In genomic region chr18:35130236-35130635, GRCh38 we compare ENCODE assay signal across 32 cellular contexts.
DNase-seq lines count a peak whose midpoint lies in the region; ATAC-seq, FAIRE-seq and TF ChIP-seq lines count a peak whose summit lies in the region.
"Had no signal": no experiment of that assay in that cellular context is flagged by ENCODE, and none has a peak within 500 bp of the region (broad histone marks: within the 10 kb centered on the region; RNA-seq: fewer than 3 reads in every experiment).

No MANE protein-coding gene starts in this region.

- H2BK20ac ChIP-seq in H1 (ENCODE audit: low read length), result no peak overlapping the region

- H3K4me1 ChIP-seq in left ventricle myocardium inferior (peaks cover 68% of the 10 kb centered on the region), heart right ventricle (peaks cover 9 to 46% (median 34%) of the 10 kb centered on the region in 9 donors), H1 (replicated peaks in 1 of 4; ENCODE audit: control insufficient read depth in 3 of 4, insufficient read depth in 4 of 4, low read length in 3 of 4) (no peaks in the 10 kb centered on the region), mucosa of descending colon (ENCODE audit: low read depth) (no peaks in the 10 kb centered on the region)
- H3K4me1 ChIP-seq: A549, Caco-2, foreskin keratinocyte, neural progenitor cell had no signal

- no peak overlapping the region for H3K4me3 ChIP-seq in left ventricle myocardium inferior
- no peak overlapping the region for H3K4me3 ChIP-seq in heart right ventricle
- no peak overlapping the region for H3K4me3 ChIP-seq in H1 (ENCODE audit: extremely low read depth in 1 of 4, insufficient read depth in 2 of 4, low read depth in 3 of 4, low read length in 4 of 4)
- no peak overlapping the region for H3K4me3 ChIP-seq in mucosa of descending colon
- H3K4me3 ChIP-seq: A549, neural progenitor cell had no signal

- H2BK15ac ChIP-seq in H1 (ENCODE audit: low read length), result no peak overlapping the region

- peaks cover 0 to 2% of the 10 kb centered on the region in 2 experiments for H4K20me1 ChIP-seq in H1 (replicated peaks in 1 of 2; ENCODE audit: control insufficient read depth in 1 of 2, insufficient read depth in 2 of 2, low read length in 2 of 2)

- H2BK5ac ChIP-seq in H1 (ENCODE audit: low read depth, low read length), result no peak overlapping the region

- no peak overlapping the region for H2AK5ac ChIP-seq in H1 (ENCODE audit: low read depth, low read length)

- ATAC-seq in heart right ventricle, result no peak
- no peak for ATAC-seq in mucosa of descending colon
- ATAC-seq: A549, foreskin keratinocyte, Right ventricle myocardium inferior, WTC11 had no signal

- no peak overlapping the region for H2BK12ac ChIP-seq in H1 (ENCODE audit: low read depth, low read length)

- TF ChIP-seq POLR2A in H1 (IDR thresholded peaks at IDR 0.05; ENCODE audit: control extremely low read depth in 1 of 2, low read depth in 2 of 2, low read length in 2 of 2), result no peak

- POLR2A ChIA-PET in H1 (lab: Charles Lee; ENCODE audit: partially characterized antibody), result interaction anchor here (0.6 kb wide), 1 partner anchor 7 kb away, joined by 3 read pairs; no protein-coding TSS in a partner anchor

- H4K8ac ChIP-seq in H1 (ENCODE audit: extremely low read depth, insufficient read depth, low read length), result no peak overlapping the region

- no peak overlapping the region for H3K4me2 ChIP-seq in H1 (ENCODE audit: insufficient read depth in 1 of 2, low read depth in 2 of 2, low read length in 2 of 2)
- H3K4me2 ChIP-seq: A549, neural progenitor cell had no signal

- no peak for TF ChIP-seq EP300 in H1 (IDR thresholded peaks at IDR 0.05; ENCODE audit: borderline replicate concordance in 1 of 2, low read depth in 2 of 2, low read length in 2 of 2)

- H3K23me2 ChIP-seq in H1 (ENCODE audit: low read depth, low read length), result no peaks in the 10 kb centered on the region

- H3K9me3 ChIP-seq in left ventricle myocardium inferior (replicated peaks) (no peaks in the 10 kb centered on the region), heart right ventricle (no peaks in the 10 kb centered on the region), H1 (ENCODE audit: insufficient read depth in 2 of 2, low read depth in 1 of 2, low read length in 1 of 2) (no peaks in the 10 kb centered on the region), mucosa of descending colon (no peaks in the 10 kb centered on the region)
- H3K9me3 ChIP-seq: A549, Caco-2 had no signal

- H3K18ac ChIP-seq in H1 (ENCODE audit: extremely low read depth, low read length), result no peak overlapping the region

- H3K56ac ChIP-seq in H1 (replicated peaks; ENCODE audit: insufficient read length, low read depth, low read length), result no peak overlapping the region

- no peaks in the 10 kb centered on the region for H3K27me3 ChIP-seq in left ventricle myocardium inferior (ENCODE audit: low read depth)
- no peaks in the 10 kb centered on the region for H3K27me3 ChIP-seq in heart right ventricle
- no peaks in the 10 kb centered on the region for H3K27me3 ChIP-seq in H1 (replicated peaks in 1 of 4; ENCODE audit: control insufficient read depth in 3 of 4, extremely low read depth in 1 of 4, insufficient read depth in 3 of 4, low read length in 3 of 4)
- H3K27me3 ChIP-seq: foreskin keratinocyte, neural progenitor cell had no signal

- no peak overlapping the region for H2AFZ ChIP-seq in H1 (ENCODE audit: low read length)
- H2AFZ ChIP-seq: neural progenitor cell had no signal

- no peak for FAIRE-seq in H1 (lab: Jason Lieb, UNC)
- FAIRE-seq: A549, GM12891, islet of Langerhans had no signal

- no peak overlapping the region for H3K4ac ChIP-seq in H1 (replicated peaks; ENCODE audit: insufficient read length, low read depth, low read length)

- H3K9ac ChIP-seq in H1 (replicated peaks in 1 of 4; ENCODE audit: extremely low read depth in 1 of 4, low read depth in 3 of 4, low read length in 3 of 4), result no peak overlapping the region
- H3K9ac ChIP-seq: neural progenitor cell had no signal

- no peak overlapping the region for H4K91ac ChIP-seq in H1 (replicated peaks; ENCODE audit: insufficient read length, low read length)

- H3K23ac ChIP-seq in H1 (ENCODE audit: insufficient read length), result no peak overlapping the region

- no peaks in the 10 kb centered on the region; the same call in 1 of the 2 replicates for H3K79me1 ChIP-seq in H1 (ENCODE audit: low read depth, low read length)

- H3K27ac ChIP-seq in left ventricle myocardium inferior (replicated peaks) (peak overlapping the region; percentile 74), heart right ventricle (no peak overlapping the region), H1 (ENCODE audit: low read depth, low read length) (no peak overlapping the region), substantia nigra (ENCODE audit: low read depth, low read length, poor library complexity, severe bottlenecking) (peak overlapping the region; percentile 33)
- H3K27ac ChIP-seq: A549, foreskin keratinocyte, neural progenitor cell had no signal

- intact Hi-C loops in left ventricle myocardium inferior (cut with micrococcal nuclease) (no loop called here), heart right ventricle (cut with DNase I) (loop anchor here in 4 of 10 donors (5.0 to 10.0 kb wide), 3 partner anchors 48 to 245 kb away; partner anchors contain the start of gene MAPRE2 (in 3 of the 4)), mucosa of descending colon (cut with DNase I, micrococcal nuclease) (no loop called here)

- no peaks in the 10 kb centered on the region for H3K79me2 ChIP-seq in H1 (ENCODE audit: control insufficient read depth in 1 of 2, insufficient read depth in 2 of 2, low read length in 2 of 2)

- no peak for DNase-seq in left ventricle myocardium inferior
- no peak for DNase-seq in heart right ventricle
- peak; percentile 23 for DNase-seq in NCI-H69 (lab: John Stamatoyannopoulos, UW)
- no peak for DNase-seq in H1 (ENCODE audit: low read depth in 1 of 2, low spot score in 2 of 2)
- DNase-seq in substantia nigra (lab: John Stamatoyannopoulos, UW), result no peak
- DNase-seq in mucosa of descending colon, result no peak
- no peak for DNase-seq in 8988T
- DNase-seq in NCI-H748 (lab: John Stamatoyannopoulos, UW; ENCODE audit: unreplicated experiment), result no peak
- DNase-seq: activated CD4-positive, alpha-beta T cell treated with anti-CD3 and anti-CD28 coated beads, Interleukin-2, amount 50 U/mL, for 4 hours; activated effector memory CD4-positive, alpha-beta T cell treated with Interleukin-2 at 50 U/mL for 16 hours; activated naive CD8-positive, alpha-beta T cell treated with anti-CD3 and anti-CD28 coated beads, Interleukin-2, amount 10 ng/mL, durations not matched to agents 7 days and 5 days; Caco-2; DMS79 treated with DMSO at 0.1 percent for 48 hours; effector CD4-positive, alpha-beta T cell; erythroblast; foreskin keratinocyte; H9; hippocampal formation; NCI-H1048; NCI-H1930; NCI-H2227 treated with DMSO at 0.1 percent for 48 hours; NCI-H774; OCI-M1; posterior cingulate gyrus; stimulated activated CD4-positive, alpha-beta T cell treated with anti-CD3 and anti-CD28 coated beads, Interleukin-15, amount 100 ng/mL, for 24 hours; T-helper 9 cell had no signal

- no peak overlapping the region for H2BK120ac ChIP-seq in H1 (replicated peaks; ENCODE audit: low read depth, low read length)

- no peak overlapping the region for H4K5ac ChIP-seq in H1 (ENCODE audit: insufficient read length, low read depth, low read length)

- H3K36me3 ChIP-seq in left ventricle myocardium inferior (peaks cover 66% of the 10 kb centered on the region), heart right ventricle (peaks cover 0 to 86% (median 34%) of the 10 kb centered on the region in 9 donors), H1 (ENCODE audit: control insufficient read depth in 2 of 4, insufficient read depth in 4 of 4, low read length in 3 of 4) (peaks cover 0 to 5% (median 0%) of the 10 kb centered on the region in 4 experiments; a peak in 3 of 8 replicates), mucosa of descending colon (ENCODE audit: low read depth) (no peaks in the 10 kb centered on the region)
- H3K36me3 ChIP-seq: neural progenitor cell had no signal

- peak; percentile 7 to 17; a peak in 2 of 4 replicates for TF ChIP-seq RAD21 in H1 (IDR thresholded peaks at IDR 0.05 in 1 of 2, conservative IDR thresholded peaks at IDR 0.05 in 1 of 2; ENCODE audit: low read depth in 2 of 2, low read length in 2 of 2)

- TF ChIP-seq CTCF in left ventricle myocardium inferior (IDR thresholded peaks at IDR 0.05; ENCODE audit: borderline replicate concordance), result no peak
- TF ChIP-seq CTCF in heart right ventricle (IDR thresholded peaks at IDR 0.05), result no peak
- peak in 2 of 3 experiments; percentile 6 to 9; a peak in 2 of 4 replicates for TF ChIP-seq CTCF in H1 (IDR thresholded peaks at IDR 0.05; ENCODE audit: control extremely low read depth in 1 of 3, insufficient read depth in 1 of 3, low read depth in 1 of 3, low read length in 3 of 3)
- no peak for TF ChIP-seq CTCF in mucosa of descending colon (IDR thresholded peaks at IDR 0.05)

- CTCF ChIA-PET in H1 (lab: Charles Lee; ENCODE audit: partially characterized antibody), result interaction anchor here (0.7 to 4.0 kb wide), 9 partner anchors 11 to 143 kb away, joined by 3 to 29 read pairs (median 5); no protein-coding TSS in a partner anchor

- H3K14ac ChIP-seq in H1 (ENCODE audit: insufficient read length), result no peak overlapping the region

TF ChIP-seq in H1, 55 proteins besides CTCF, POLR2A, EP300 and RAD21 (continues in another document):
- TF ChIP-seq ZNF274 (IDR thresholded peaks at IDR 0.05; ENCODE audit: borderline replicate concordance, extremely low read depth, low read length) (no peak), SP1 (IDR thresholded peaks at IDR 0.05; ENCODE audit: low read depth, low read length) (no peak), MAFK (IDR thresholded peaks at IDR 0.05; ENCODE audit: low read depth, low read length) (no peak), YY1 (IDR thresholded peaks at IDR 0.05; ENCODE audit: low read depth, low read length) (no peak), TCF12 (IDR thresholded peaks at IDR 0.05; ENCODE audit: low read depth, low read length) (no peak), CEBPB (IDR thresholded peaks at IDR 0.05; ENCODE audit: low read depth, low read length) (no peak), RFX5 (IDR thresholded peaks at IDR 0.05; ENCODE audit: borderline replicate concordance, low read depth, low read length) (no peak), SIRT6 (IDR thresholded peaks at IDR 0.05; ENCODE audit: low read length) (no peak), NANOG (IDR thresholded peaks at IDR 0.05; ENCODE audit: insufficient read depth, low read depth, low read length, poor library complexity, severe bottlenecking) (no peak), E2F6 (IDR thresholded peaks at IDR 0.05) (no peak), TBP (IDR thresholded peaks at IDR 0.05; ENCODE audit: low read depth, low read length) (no peak), POU5F1 (IDR thresholded peaks at IDR 0.05; ENCODE audit: low read depth, low read length) (no peak), KDM5A (IDR thresholded peaks at IDR 0.05; ENCODE audit: low read length) (no peak)

Comparison
In these comparisons a context has a peak if more than half of its experiments do, and no peak if none do; other contexts are left out.
1. H3K27ac ChIP-seq: peak in left ventricle myocardium inferior (single experiment) and substantia nigra (single experiment); none in heart right ventricle (0 of 10) and H1 (single experiment).
2. CTCF ChIP-seq: peak in H1 (2 of 3); none in left ventricle myocardium inferior (single experiment), heart right ventricle (0 of 9) and mucosa of descending colon (single experiment).